Comparison of ENCODE assay signal across 8 cellular contexts in genomic region chr12:130870442-130871285, GRCh38. TPM values are rescaled to one million over a fixed set of nuclear protein-coding genes. Genes with fewer than 3 reads are reported as not detected.
DNase-seq lines count a peak whose midpoint lies in the region; ATAC-seq and TF ChIP-seq lines count a peak whose summit lies in the region.

No MANE protein-coding gene starts in this region.

- H3K27ac ChIP-seq in colonic mucosa (peak overlapping the region; percentile 67), left lung (peak overlapping the region; percentile 83 to 87)

- ATAC-seq in left lung = peak; percentile 64

- H3K9ac ChIP-seq in colonic mucosa (ENCODE audit: low read depth in 2 of 2, low read length in 2 of 2) = peak overlapping the region; percentile 65 to 70

- H3K27me3 ChIP-seq in colonic mucosa (no peaks in the 10 kb centered on the region), left lung (no peaks in the 10 kb centered on the region)

- H3K36me3 ChIP-seq in colonic mucosa = peaks cover 15% of the 10 kb centered on the region
- peaks cover 0 to 28% of the 10 kb centered on the region in 2 donors for H3K36me3 ChIP-seq in left lung

- peaks cover 3% of the 10 kb centered on the region for H3K4me1 ChIP-seq in colonic mucosa
- peaks cover 15 to 32% of the 10 kb centered on the region in 2 donors for H3K4me1 ChIP-seq in left lung

- H3K4me3 ChIP-seq in NB4 (ENCODE audit: low read depth, low read length) (peak overlapping the region; percentile 75), colonic mucosa (peak overlapping the region; percentile 57), left lung (peak overlapping the region; percentile 53 to 90)

- TF ChIP-seq CTCF in GM12874 (IDR thresholded peaks at IDR 0.05; ENCODE audit: insufficient read depth, low read depth, low read length) = peak; percentile 75
- TF ChIP-seq CTCF in NB4 (IDR thresholded peaks at IDR 0.05; ENCODE audit: low read depth, low read length) = peak; percentile 81
- TF ChIP-seq CTCF in colonic mucosa (IDR thresholded peaks at IDR 0.05) = peak; percentile 20
- TF ChIP-seq CTCF in left lung (IDR thresholded peaks at IDR 0.05) = peak; percentile 23 to 66

- intact Hi-C loops in colonic mucosa (cut with DNase I) (no loop called here), left lung (cut with DNase I) (no loop called here)

- DNase-seq in HCEC 1CT (peak; percentile 93), NB4 (ENCODE audit: low read depth) (peak; percentile 99), colonic mucosa (peak; percentile 42), left lung (peak in 1 of 2 donors; percentile 60), cerebellar nuclear complex (lab: John Stamatoyannopoulos, UW) (no peak)
- peak; percentile 63 to 68 for DNase-seq in activated CD4-positive, alpha-beta T cell treated with anti-CD3 and anti-CD28 coated beads for 4 hours
- peak; percentile 70 to 71 for DNase-seq in stimulated activated CD4-positive, alpha-beta T cell treated with anti-CD3 and anti-CD28 coated beads, Interleukin-2, amount 100 ng/mL, for 24 hours

- H3K9me3 ChIP-seq in colonic mucosa (no peaks in the 10 kb centered on the region), left lung (no peaks in the 10 kb centered on the region)

- TF ChIP-seq POLR2A in NB4 (IDR thresholded peaks at IDR 0.05; ENCODE audit: extremely low read depth, insufficient read length) = peak; percentile 64

RNA-seq across cellular contexts. Expression of gene RAN, which starts 1.2 kb away (rescaled TPM):
- total RNA-seq in colonic mucosa (100 to 1,000 TPM; 374 to 847 TPM), left lung (100 to 1,000 TPM; 431 to 653 TPM)

RNA-seq across cellular contexts. Expression of gene STX2, which starts 31.6 kb away (rescaled TPM):
- total RNA-seq in colonic mucosa = 1 to 10 TPM; 2.1 to 4.8 TPM
- 10 to 100 TPM; 18.1 to 24.9 TPM for total RNA-seq in left lung

Comparison
In these comparisons a context has a peak if more than half of its experiments do, and no peak if none do; other contexts are left out.
1. CTCF ChIP-seq: peak in every context shown above with its lines; median percentile 81 in NB4; 75 in GM12874; 44 in left lung; 20 in colonic mucosa.
2. DNase-seq: peak in HCEC 1CT (single experiment), NB4 (single experiment), activated CD4-positive, alpha-beta T cell treated with anti-CD3 and anti-CD28 coated beads for 4 hours (2 of 2), colonic mucosa (single experiment) and stimulated activated CD4-positive, alpha-beta T cell treated with anti-CD3 and anti-CD28 coated beads, Interleukin-2, amount 100 ng/mL, for 24 hours (2 of 2); none in cerebellar nuclear complex (0 of 2).
3. Peak in every context shown above with its lines, with median percentiles within 50 percentile points of each other: H3K4me3 ChIP-seq.